20 cellular contexts compared by ENCODE assay signal in the genomic region with DNA sequence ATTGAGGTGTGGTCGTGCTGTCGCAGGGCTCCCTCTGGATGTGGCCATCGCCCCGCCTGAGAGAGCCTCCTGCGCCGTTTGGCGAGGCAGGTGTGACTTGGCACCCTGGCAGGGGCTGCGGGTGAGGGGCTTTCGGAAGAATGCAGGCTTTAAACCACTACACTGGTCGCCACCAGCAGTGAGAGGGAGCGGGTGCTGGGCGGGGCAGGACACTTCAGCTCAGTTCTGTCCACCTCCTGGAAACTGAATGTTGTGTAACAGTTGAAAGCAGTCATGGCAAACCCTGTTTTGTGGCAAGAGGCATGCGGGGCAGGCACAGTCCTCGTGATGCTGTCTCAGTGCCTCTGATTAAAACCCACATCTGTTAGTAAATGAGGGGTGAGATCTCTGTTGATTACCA.
"Had no signal": no experiment of that assay in that cellular context is flagged by ENCODE, and none has a peak within 500 bp of the region (broad histone marks: within the 10 kb centered on the region; RNA-seq: fewer than 3 reads in every experiment).

No MANE protein-coding gene starts in this region.

- H3K4me3 Mint-ChIP-seq: activated CD4-positive, alpha-beta T cell treated with anti-CD3 and anti-CD28 coated beads, Interleukin-2, amount 10 ng/mL, durations not matched to agents 7 days and 5 days; natural killer cell had no signal

- H3K27me3 ChIP-seq: breast epithelium, heart right ventricle, tibial nerve, vagina had no signal

- H3K36me3 Mint-ChIP-seq: natural killer cell had no signal

- H3K9me3 ChIP-seq: breast epithelium, heart right ventricle, tibial nerve, vagina had no signal

- H3K36me3 ChIP-seq: breast epithelium had no signal

- H3K9me3 Mint-ChIP-seq: activated CD4-positive, alpha-beta T cell treated with anti-CD3 and anti-CD28 coated beads, Interleukin-2, amount 10 ng/mL, durations not matched to agents 7 days and 5 days; natural killer cell had no signal

- H3K4me1 ChIP-seq: breast epithelium, tibial nerve, vagina had no signal

- DNase-seq: activated CD4-positive, alpha-beta T cell treated with anti-CD3 and anti-CD28 coated beads, Interleukin-2, amount 10 ng/mL, durations not matched to agents 7 days and 5 days; activated CD8-positive, alpha-beta memory T cell treated with anti-CD3 and anti-CD28 coated beads for 24 hours; activated CD8-positive, alpha-beta memory T cell treated with anti-CD3 and anti-CD28 coated beads, Interleukin-2, amount 50 U/mL, for 48 hours; activated effector memory CD4-positive, alpha-beta T cell treated with Interleukin-2 at 50 U/mL for 16 hours; activated naive CD4-positive, alpha-beta T cell treated with anti-CD3 and anti-CD28 coated beads, Interleukin-2, amount 50 U/mL, for 16 hours; activated T-cell treated with anti-CD3 and anti-CD28 coated beads, Interleukin-2, amount 50 U/mL, for 48 hours; cortex of kidney; heart right ventricle; left ventricle myocardium superior; mesendoderm; natural killer cell; nucleus accumbens; stimulated activated CD4-positive, alpha-beta T cell treated with anti-CD3 and anti-CD28 coated beads, Interleukin-2, amount 100 ng/mL, for 24 hours; stimulated activated naive CD8-positive, alpha-beta T cell treated with anti-CD3 and anti-CD28 coated beads, Interleukin-15, Interleukin-2, amounts not matched to agents 100 U/mL and 50 U/mL, for 24 hours; T-helper 1 cell had no signal

- ATAC-seq: activated CD4-positive, CD25-positive, alpha-beta regulatory T cell treated with anti-CD3 and anti-CD28 coated beads, Interleukin-2, amount 50 U/mL, for 24 hours; esophagus mucosa; left ventricle myocardium superior; natural killer cell; stimulated activated naive CD8-positive, alpha-beta T cell treated with anti-CD3 and anti-CD28 coated beads, Interleukin-15, Interleukin-2, amounts not matched to agents 100 U/mL and 50 U/mL, for 24 hours had no signal

- H3K27me3 Mint-ChIP-seq: activated CD4-positive, alpha-beta T cell treated with anti-CD3 and anti-CD28 coated beads, Interleukin-2, amount 10 ng/mL, durations not matched to agents 7 days and 5 days had no signal

- H3K27ac Mint-ChIP-seq: activated CD4-positive, alpha-beta T cell treated with anti-CD3 and anti-CD28 coated beads, Interleukin-2, amount 10 ng/mL, durations not matched to agents 7 days and 5 days; natural killer cell had no signal

- H3K27ac ChIP-seq: breast epithelium, heart right ventricle, tibial nerve, vagina had no signal

- H3K4me3 ChIP-seq: breast epithelium, heart right ventricle, tibial nerve, vagina had no signal

- H3K4me1 Mint-ChIP-seq: activated CD4-positive, alpha-beta T cell treated with anti-CD3 and anti-CD28 coated beads, Interleukin-2, amount 10 ng/mL, durations not matched to agents 7 days and 5 days had no signal
